Comparison of ENCODE assay signal across 3 cellular contexts in genomic region chr2:80689106-80689505, GRCh38.
"Had no signal": no experiment of that assay in that cellular context is flagged by ENCODE, and none has a peak within 500 bp of the region (broad histone marks: within the 10 kb centered on the region; RNA-seq: fewer than 3 reads in every experiment).

No MANE protein-coding gene starts in this region.

- ATAC-seq: GM12878 had no signal

- DNase-seq: GDM1, GF-D8 had no signal

- H3K4me3 ChIP-seq: GM12878 had no signal
